29 cellular contexts compared by ENCODE assay signal in genomic region chr16:316741-317464, GRCh38. TPM values are rescaled to one million over a fixed set of nuclear protein-coding genes. Genes with fewer than 3 reads are reported as not detected.
"Had no signal": no experiment of that assay in that cellular context is flagged by ENCODE, and none has a peak within 500 bp of the region (broad histone marks: within the 10 kb centered on the region; RNA-seq: fewer than 3 reads in every experiment).

No MANE protein-coding gene starts in this region.

- H3K4me2 ChIP-seq: smooth muscle cell had no signal

- H3K27ac ChIP-seq: body of pancreas, cardiac muscle cell, esophagus muscularis mucosa, gastrocnemius medialis, sigmoid colon, thoracic aorta, upper lobe of left lung had no signal

- H3K27me3 ChIP-seq: body of pancreas, cardiac muscle cell, esophagus muscularis mucosa, gastrocnemius medialis, sigmoid colon, upper lobe of left lung had no signal

- H3K9me3 ChIP-seq: body of pancreas, esophagus muscularis mucosa, gastrocnemius medialis, sigmoid colon, thoracic aorta, upper lobe of left lung had no signal

- DNase-seq: activated CD4-positive, alpha-beta T cell treated with anti-CD3 and anti-CD28 coated beads, Interleukin-2, amount 10 ng/mL, durations not matched to agents 7 days and 5 days; activated CD4-positive, CD25-positive, alpha-beta regulatory T cell treated with anti-CD3 and anti-CD28 coated beads, Interleukin-2, amount 50 U/mL, for 72 hours; activated CD8-positive, alpha-beta memory T cell treated with anti-CD3 and anti-CD28 coated beads, Interleukin-2, amount 10 ng/mL, durations not matched to agents 7 days and 5 days; activated CD8-positive, alpha-beta T cell treated with anti-CD3 and anti-CD28 coated beads for 36 hours; activated gamma-delta T cell; activated naive CD4-positive, alpha-beta T cell treated with anti-CD3 and anti-CD28 coated beads, Interleukin-2, amount 50 U/mL, for 16 hours; activated naive CD8-positive, alpha-beta T cell treated with anti-CD3 and anti-CD28 coated beads, Interleukin-2, amount 50 U/mL, for 24 hours; activated T-cell treated with anti-CD3 and anti-CD28 coated beads for 4 hours; body of pancreas; dermis blood vessel endothelial cell; effector memory CD4-positive, alpha-beta T cell; gastrocnemius medialis; head of caudate nucleus; hypothalamus; sigmoid colon; stimulated activated CD4-positive, alpha-beta T cell treated with anti-CD3 and anti-CD28 coated beads, Interleukin-15, amount 100 ng/mL, for 24 hours; stimulated activated CD4-positive, alpha-beta T cell treated with anti-CD3 and anti-CD28 coated beads, Interleukin-2, amount 100 ng/mL, for 48 hours; stimulated activated naive CD4-positive, alpha-beta T cell treated with Interleukin-2 at 50 U/mL for 16 hours; SW 1271; upper lobe of left lung had no signal

- H3K36me3 ChIP-seq: cardiac muscle cell had no signal

- FAIRE-seq: endothelial cell of umbilical vein, islet of Langerhans had no signal

- H3K4me1 ChIP-seq: body of pancreas, gastrocnemius medialis, sigmoid colon had no signal

- H3K4me3 ChIP-seq: body of pancreas, cardiac muscle cell, esophagus muscularis mucosa, gastrocnemius medialis, sigmoid colon, smooth muscle cell, thoracic aorta, upper lobe of left lung had no signal

RNA-seq across cellular contexts. Expression of gene PDIA2, which starts 33.9 kb away (rescaled TPM):
- total RNA-seq: activated CD4-positive, alpha-beta T cell treated with anti-CD3 and anti-CD28 coated beads, Interleukin-2, amount 10 ng/mL, durations not matched to agents 7 days and 5 days; activated CD8-positive, alpha-beta memory T cell treated with anti-CD3 and anti-CD28 coated beads, Interleukin-2, amount 10 ng/mL, durations not matched to agents 7 days and 5 days; activated CD8-positive, alpha-beta T cell treated with anti-CD3 and anti-CD28 coated beads for 36 hours; endothelial cell of umbilical vein; renal cortical epithelial cell; T-helper 2 cell treated with Interferon-gamma antibody and Interleukin-4, amounts not matched to agents 100 ng/mL and 5 ng/mL, for 36 hours had no signal

RNA-seq across cellular contexts. Expression of gene ARHGDIG, which starts 36.5 kb away (rescaled TPM):
- total RNA-seq: activated CD4-positive, alpha-beta T cell treated with anti-CD3 and anti-CD28 coated beads, Interleukin-2, amount 10 ng/mL, durations not matched to agents 7 days and 5 days; activated CD8-positive, alpha-beta memory T cell treated with anti-CD3 and anti-CD28 coated beads, Interleukin-2, amount 10 ng/mL, durations not matched to agents 7 days and 5 days; activated CD8-positive, alpha-beta T cell treated with anti-CD3 and anti-CD28 coated beads for 36 hours; renal cortical epithelial cell; T-helper 2 cell treated with Interferon-gamma antibody and Interleukin-4, amounts not matched to agents 100 ng/mL and 5 ng/mL, for 36 hours; thoracic aorta had no signal
- polyA plus RNA-seq: liver had no signal

RNA-seq across cellular contexts. Expression of gene RGS11, which starts 41.2 kb away (rescaled TPM):
- total RNA-seq: activated CD4-positive, alpha-beta T cell treated with anti-CD3 and anti-CD28 coated beads, Interleukin-2, amount 10 ng/mL, durations not matched to agents 7 days and 5 days; activated CD8-positive, alpha-beta memory T cell treated with anti-CD3 and anti-CD28 coated beads, Interleukin-2, amount 10 ng/mL, durations not matched to agents 7 days and 5 days; activated CD8-positive, alpha-beta T cell treated with anti-CD3 and anti-CD28 coated beads for 36 hours had no signal
